In genomic region chr10:63114031-63114814, GRCh38 we compare ENCODE assay signal across 9 cellular contexts. TPM values are rescaled to one million over a fixed set of nuclear protein-coding genes. Genes with fewer than 3 reads are reported as not detected.
A peak's percentile ranks its signal among the peaks of the same experiment; 100 is the strongest.
DNase-seq lines count a peak whose midpoint lies in the region; ATAC-seq and TF ChIP-seq lines count a peak whose summit lies in the region.
"Had no signal": no experiment of that assay in that cellular context is flagged by ENCODE, and none has a peak within 500 bp of the region (broad histone marks: within the 10 kb centered on the region; RNA-seq: fewer than 3 reads in every experiment).

No MANE protein-coding gene starts in this region.

- 59 to 61% methylated on average over 4 of the region's 4 CpGs for WGBS in aorta, 2 donors

- H3K9me3 ChIP-seq in colonic mucosa (no peaks in the 10 kb centered on the region), aorta (ENCODE audit: control insufficient read depth, low read length) (no peaks in the 10 kb centered on the region)

- no peak overlapping the region for H3K4me3 ChIP-seq in colonic mucosa
- H3K4me3 ChIP-seq in aorta (ENCODE audit: low read length in 2 of 2), result no peak overlapping the region

- peak; percentile 65 for ATAC-seq in aorta (ENCODE audit: low FRiP score)

- DNase-seq in SIG-M5 treated with dmso at 0.1 percent for 504 hours (lab: John Stamatoyannopoulos, UW; ENCODE audit: unreplicated experiment) (peak; percentile 53), SIG-M5 (lab: John Stamatoyannopoulos, UW) (no peak), colonic mucosa (peak; percentile 37), mesenteric fat pad (ENCODE audit: low spot score) (peak; percentile 67), aorta (peak in 1 of 2 donors; percentile 82), middle frontal gyrus (ENCODE audit: extremely low spot score, low spot score) (no peak), NCI-H187 treated with DMSO at 0.1 percent for 48 hours (lab: John Stamatoyannopoulos, UW) (no peak), NCI-H1105 (lab: John Stamatoyannopoulos, UW) (no peak)
- DNase-seq: activated gamma-delta T cell treated with Interleukin-2 at 50 U/mL for 16 hours had no signal

- H3K4me1 ChIP-seq in colonic mucosa (no peaks in the 10 kb centered on the region), aorta (ENCODE audit: control insufficient read depth in 1 of 2, insufficient read depth in 2 of 2, low read length in 2 of 2) (peaks cover 0 to 2% of the 10 kb centered on the region in 2 donors)

- H3K27ac ChIP-seq in colonic mucosa (peak overlapping the region; percentile 32), aorta (ENCODE audit: low read depth in 1 of 2, low read length in 2 of 2) (no peak overlapping the region)

- intact Hi-C loops in colonic mucosa (cut with DNase I) (no loop called here), aorta (cut with DNase I) (loop anchor here in 1 of 2 donors (2.0 kb wide), 2 partner anchors 19 to 517 kb away; partner anchors contain the start of gene NRBF2)

- no peaks in the 10 kb centered on the region for H3K36me3 ChIP-seq in colonic mucosa
- no peaks in the 10 kb centered on the region for H3K36me3 ChIP-seq in aorta (ENCODE audit: control insufficient read depth in 1 of 2, insufficient read depth in 2 of 2, low read length in 1 of 2)

- no peaks in the 10 kb centered on the region for H3K27me3 ChIP-seq in colonic mucosa
- H3K27me3 ChIP-seq in aorta (ENCODE audit: control insufficient read depth in 1 of 2, insufficient read depth in 2 of 2, low read length in 1 of 2), result peaks cover 0 to 1% of the 10 kb centered on the region in 2 donors

- H3K9ac ChIP-seq in colonic mucosa (ENCODE audit: low read depth in 2 of 2, low read length in 2 of 2), result no peak overlapping the region

- no peak for TF ChIP-seq CTCF in colonic mucosa (IDR thresholded peaks at IDR 0.05)

RNA-seq across cellular contexts. Expression of gene NRBF2, which starts 18.9 kb away (rescaled TPM):
- total RNA-seq in colonic mucosa, result 10 to 100 TPM; 18.7 to 34.9 TPM
- total RNA-seq in mesenteric fat pad, result 25.0 TPM
- 10 to 100 TPM; 16.2 to 17.5 TPM for total RNA-seq in aorta
- polyA plus RNA-seq in aorta, result 10 to 100 TPM in 1 of 2 donors, 1 to 10 TPM in 1; 8.5 to 19.0 TPM

Comparison
In these comparisons a context has a peak if more than half of its experiments do, and no peak if none do; other contexts are left out.
1. DNase-seq: peak in SIG-M5 treated with dmso at 0.1 percent for 504 hours (single experiment), colonic mucosa (single experiment) and mesenteric fat pad (single experiment); none in SIG-M5 (single experiment), middle frontal gyrus (single experiment), NCI-H187 treated with DMSO at 0.1 percent for 48 hours (single experiment) and NCI-H1105 (single experiment).